In genomic region chr3:113485161-113485609, GRCh38 we compare ENCODE assay signal across 13 cellular contexts. TPM values are rescaled to one million over a fixed set of nuclear protein-coding genes. Genes with fewer than 3 reads are reported as not detected.
DNase-seq lines count a peak whose midpoint lies in the region; ATAC-seq and TF ChIP-seq lines count a peak whose summit lies in the region.
"Had no signal": no experiment of that assay in that cellular context is flagged by ENCODE, and none has a peak within 500 bp of the region (broad histone marks: within the 10 kb centered on the region; RNA-seq: fewer than 3 reads in every experiment).

No MANE protein-coding gene starts in this region.

- H3K36me3 Mint-ChIP-seq in CD4-positive, alpha-beta T cell (ENCODE audit: low read depth): peaks cover 47% of the 10 kb centered on the region
- H3K36me3 Mint-ChIP-seq in GM23338 (ENCODE audit: low read depth): peaks cover 41% of the 10 kb centered on the region
- H3K36me3 Mint-ChIP-seq in activated T-helper 17 cell treated with anti-CD3 and anti-CD28 coated beads, Interleukin-2, amount 50 U/mL, for 72 hours (ENCODE audit: low read depth): peaks cover 22% of the 10 kb centered on the region

- H4K20me1 ChIP-seq in GM23338 (replicated peaks; ENCODE audit: insufficient read depth): no peaks in the 10 kb centered on the region

- H3K4me3 ChIP-seq in GM23338: no peak overlapping the region
- no peak overlapping the region for H3K4me3 ChIP-seq in lung
- H3K4me3 ChIP-seq in spleen: no peak overlapping the region

- H3K4me1 ChIP-seq in GM23338 (ENCODE audit: insufficient read depth) (no peaks in the 10 kb centered on the region), lung (ENCODE audit: control insufficient read depth in 2 of 2, insufficient read depth in 2 of 2, low read length in 2 of 2) (no peaks in the 10 kb centered on the region), spleen (no peaks in the 10 kb centered on the region)
- H3K4me1 ChIP-seq: BE2C had no signal

- 71 to 87% methylated on average over 8 of the region's 8 CpGs for WGBS in lung, 2 donors
- 83 to 91% (median 87%) methylated on average over 8 of the region's 8 CpGs for WGBS in spleen, 5 donors

- peak; percentile 2 to 37 (median 25) for DNase-seq in CD4-positive, alpha-beta T cell
- peak; percentile 16 for DNase-seq in GM23338 (ENCODE audit: low spot score)
- DNase-seq in lung (ENCODE audit: low spot score): peak; percentile 57
- no peak for DNase-seq in spleen
- no peak for DNase-seq in GM10248 (ENCODE audit: extremely low spot score)
- DNase-seq: activated CD4-positive, CD25-positive, alpha-beta regulatory T cell treated with anti-CD3 and anti-CD28 coated beads, Interleukin-2, amount 50 U/mL, for 72 hours; BE2C; dermis blood vessel endothelial cell; NCI-H1105 treated with DMSO at 0.1 percent for 48 hours; NCI-H226 had no signal

- H3K4me2 ChIP-seq in GM23338: no peak overlapping the region

- H3K4me1 Mint-ChIP-seq in CD4-positive, alpha-beta T cell (ENCODE audit: low read depth): peaks cover 13% of the 10 kb centered on the region
- no peaks in the 10 kb centered on the region for H3K4me1 Mint-ChIP-seq in GM23338
- H3K4me1 Mint-ChIP-seq in activated T-helper 17 cell treated with anti-CD3 and anti-CD28 coated beads, Interleukin-2, amount 50 U/mL, for 72 hours: peaks cover 4% of the 10 kb centered on the region
- H3K4me1 Mint-ChIP-seq: mesothelial cell of epicardium had no signal

- H3K4me3 Mint-ChIP-seq in CD4-positive, alpha-beta T cell: peak overlapping the region; percentile 40
- H3K4me3 Mint-ChIP-seq in GM23338: no peak overlapping the region
- H3K4me3 Mint-ChIP-seq in activated T-helper 17 cell treated with anti-CD3 and anti-CD28 coated beads, Interleukin-2, amount 50 U/mL, for 72 hours: peak overlapping the region; percentile 34
- H3K4me3 Mint-ChIP-seq: mesothelial cell of epicardium had no signal

- no peaks in the 10 kb centered on the region for H3F3A ChIP-seq in GM23338 (replicated peaks; ENCODE audit: low read depth)

- H3K9me3 ChIP-seq in CD4-positive, alpha-beta T cell (ENCODE audit: control insufficient read depth, low read length): no peaks in the 10 kb centered on the region
- H3K9me3 ChIP-seq in lung (ENCODE audit: control insufficient read depth in 2 of 2, insufficient read depth in 1 of 2, low read length in 1 of 2) (no peaks in the 10 kb centered on the region), spleen (peaks cover 0 to 9% (median 1%) of the 10 kb centered on the region in 8 donors)
- H3K9me3 ChIP-seq: BE2C had no signal

- POLR2A ChIA-PET in CD4-positive, alpha-beta T cell (lab: Charles Lee): interaction anchor here (1.1 to 2.1 kb wide), 2 partner anchors 30 to 49 kb away, joined by 7 to 9 read pairs; partner anchors contain the start of gene SPICE1
- POLR2A ChIA-PET in GM10248 (lab: Yijun Ruan, JAX): no interaction called here

- H3K36me3 ChIP-seq in GM23338 (ENCODE audit: insufficient read depth) (0 out of 2 replicates have a peak, but pooled peaks cover 4% of the 10 kb centered on the region), lung (ENCODE audit: control insufficient read depth in 2 of 2, insufficient read depth in 2 of 2, low read length in 2 of 2) (peaks cover 0 to 12% of the 10 kb centered on the region in 2 donors), spleen (peaks cover 0 to 39% (median 5%) of the 10 kb centered on the region in 6 donors)
- H3K36me3 ChIP-seq: BE2C had no signal

- no peaks in the 10 kb centered on the region for H3K9me2 ChIP-seq in GM23338 (ENCODE audit: insufficient read depth)

- no peaks in the 10 kb centered on the region for H3K27me3 ChIP-seq in CD4-positive, alpha-beta T cell (ENCODE audit: control insufficient read depth, insufficient read depth, low read length)
- H3K27me3 ChIP-seq in GM23338 (ENCODE audit: insufficient read depth) (no peaks in the 10 kb centered on the region), lung (ENCODE audit: control insufficient read depth, insufficient read depth) (no peaks in the 10 kb centered on the region), spleen (replicated peaks in 1 of 7) (no peaks in the 10 kb centered on the region)
- H3K27me3 ChIP-seq: BE2C had no signal

- intact Hi-C loops in CD4-positive, alpha-beta T cell (cut with DNase I, micrococcal nuclease): no loop called here
- intact Hi-C loops in spleen (cut with DNase I; ENCODE audit: low total_unique reads): no loop called here

- no peak for TF ChIP-seq POLR2A in spleen (IDR thresholded peaks at IDR 0.05)

- no peak overlapping the region for H3K27ac ChIP-seq in CD4-positive, alpha-beta T cell (ENCODE audit: low read depth, low read length)
- H3K27ac ChIP-seq in GM23338 (ENCODE audit: low read depth) (no peak overlapping the region), lung (ENCODE audit: low read depth in 1 of 2, low read length in 1 of 2) (no peak overlapping the region), spleen (peak overlapping the region in 2 of 8 donors; percentile 16 to 26)

- H2AFZ ChIP-seq in GM23338: no peak overlapping the region

- CTCF ChIA-PET in CD4-positive, alpha-beta T cell (lab: Charles Lee): interaction anchor here (0.7 kb wide), 1 partner anchor 68 kb away, joined by 4 read pairs; no protein-coding TSS in a partner anchor
- CTCF ChIA-PET in GM10248 (lab: Yijun Ruan, JAX): interaction anchor here (1.4 kb wide), 2 partner anchors 8 to 93 kb away, joined by 3 read pairs; no protein-coding TSS in a partner anchor

- TF ChIP-seq CTCF in CD4-positive, alpha-beta T cell (IDR thresholded peaks at IDR 0.05): no peak
- TF ChIP-seq CTCF in GM23338 (conservative IDR thresholded peaks at IDR 0.05; ENCODE audit: low read depth in 2 of 2) (no peak), lung (IDR thresholded peaks at IDR 0.05; ENCODE audit: control extremely low read depth, extremely low read depth) (no peak), spleen (IDR thresholded peaks at IDR 0.05 in 8 of 11, conservative IDR thresholded peaks at IDR 0.05 in 3 of 11) (no peak), GM10248 (IDR thresholded peaks at IDR 0.05; ENCODE audit: control extremely low read depth, extremely low read depth, low read depth, missing control alignments) (no peak)

- H3K9me3 Mint-ChIP-seq in CD4-positive, alpha-beta T cell: peaks cover 2% of the 10 kb centered on the region
- H3K9me3 Mint-ChIP-seq in GM23338: peaks cover 47% of the 10 kb centered on the region
- peaks cover 4% of the 10 kb centered on the region for H3K9me3 Mint-ChIP-seq in activated T-helper 17 cell treated with anti-CD3 and anti-CD28 coated beads, Interleukin-2, amount 50 U/mL, for 72 hours

- ATAC-seq in CD4-positive, alpha-beta T cell (ENCODE audit: poor library complexity): peak; percentile 64
- no peak for ATAC-seq in GM23338
- peak; percentile 26 for ATAC-seq in activated T-helper 17 cell treated with anti-CD3 and anti-CD28 coated beads, Interleukin-2, amount 50 U/mL, for 72 hours (replicated peaks)
- peak; percentile 34 for ATAC-seq in lung (ENCODE audit: insufficient read depth, low FRiP score)
- no peak for ATAC-seq in GM19395 (IDR thresholded peaks at IDR 0.05; ENCODE audit: unreplicated experiment)

- peak overlapping the region; percentile 82 for H3K27ac Mint-ChIP-seq in CD4-positive, alpha-beta T cell
- H3K27ac Mint-ChIP-seq in GM23338: no peak overlapping the region
- peak overlapping the region; percentile 16 for H3K27ac Mint-ChIP-seq in activated T-helper 17 cell treated with anti-CD3 and anti-CD28 coated beads, Interleukin-2, amount 50 U/mL, for 72 hours
- H3K27ac Mint-ChIP-seq: mesothelial cell of epicardium had no signal

- H3K79me2 ChIP-seq in GM23338 (replicated peaks; ENCODE audit: insufficient read depth): no peaks in the 10 kb centered on the region

- no peaks in the 10 kb centered on the region for H3K27me3 Mint-ChIP-seq in CD4-positive, alpha-beta T cell
- no peaks in the 10 kb centered on the region for H3K27me3 Mint-ChIP-seq in GM23338 (ENCODE audit: insufficient read depth, low read depth, poor library complexity)
- H3K27me3 Mint-ChIP-seq in activated T-helper 17 cell treated with anti-CD3 and anti-CD28 coated beads, Interleukin-2, amount 50 U/mL, for 72 hours: no peaks in the 10 kb centered on the region

TF ChIP-seq in GM23338, 12 proteins besides CTCF, POLR2A, EP300 and RAD21 (continues in another document):
- no peak for TF ChIP-seq NANOG (IDR thresholded peaks at IDR 0.05; ENCODE audit: borderline replicate concordance)

RNA-seq across cellular contexts. Expression of gene SPICE1, which starts 29.8 kb away (rescaled TPM):
- 10 to 100 TPM; 13.9 to 15.8 TPM for total RNA-seq in CD4-positive, alpha-beta T cell
- total RNA-seq in GM23338 (2014; rRNA removed; shearing (Covaris generic)): 19.0 and 22.5 TPM in 2 replicates
- polyA plus RNA-seq in GM23338 (2016; fragmentation: Nextera tagmentation; extraction: Ambion mirVana): 6.1 and 8.5 TPM in 2 replicates
- 10 to 100 TPM; 24.7 to 56.8 TPM for total RNA-seq in activated T-helper 17 cell treated with anti-CD3 and anti-CD28 coated beads, Interleukin-2, amount 50 U/mL, for 72 hours
- total RNA-seq in lung: 10 to 100 TPM; 10.2 to 48.5 TPM
- polyA plus RNA-seq in lung: 1 to 10 TPM; 2.9 to 4.3 TPM
- 10 to 100 TPM; 15.7 to 26.3 (median 17.7) TPM for total RNA-seq in spleen
- 1 to 10 TPM; 1.4 to 2.1 (median 1.7) TPM for polyA plus RNA-seq in spleen

RNA-seq across cellular contexts. Expression of gene CFAP44, which starts 43.9 kb away (rescaled TPM):
- 10 to 100 TPM in 1 of 2 experiments, 1 to 10 TPM in 1; 9.7 to 10.0 TPM for total RNA-seq in CD4-positive, alpha-beta T cell
- total RNA-seq in GM23338 (2014; rRNA removed; shearing (Covaris generic)): 0.73 and 1.0 TPM in 2 replicates
- polyA plus RNA-seq in GM23338 (2016; fragmentation: Nextera tagmentation; extraction: Ambion mirVana): 0.26 and 0.39 TPM in 2 replicates
- 10 to 100 TPM in 1 of 2 donors, 1 to 10 TPM in 1; 8.3 to 11.6 TPM for total RNA-seq in activated T-helper 17 cell treated with anti-CD3 and anti-CD28 coated beads, Interleukin-2, amount 50 U/mL, for 72 hours
- total RNA-seq in lung: 10 to 100 TPM; 14.1 to 38.1 TPM
- polyA plus RNA-seq in lung: 1 to 10 TPM; 3.7 to 6.7 TPM
- total RNA-seq in spleen: 10 to 100 TPM in 3 of 7 donors, 1 to 10 TPM in 4; 3.8 to 19.6 (median 9.3) TPM
- polyA plus RNA-seq in spleen: 1 to 10 TPM; 4.2 to 6.1 (median 4.8) TPM

RNA-seq across cellular contexts. Expression of gene SIDT1, which starts 47.2 kb away (rescaled TPM):
- 10 to 100 TPM; 28.8 to 37.3 TPM for total RNA-seq in CD4-positive, alpha-beta T cell
- 0.10 TPM in 1 of 2 replicates, not detected in the other for total RNA-seq in GM23338 (2014; rRNA removed; shearing (Covaris generic))
- polyA plus RNA-seq in GM23338 (2016; fragmentation: Nextera tagmentation; extraction: Ambion mirVana) (not detected in 2 replicates), lung (1 to 10 TPM; 1.0 to 4.1 TPM), spleen (10 to 100 TPM; 12.4 to 13.4 (median 12.8) TPM)
- total RNA-seq in activated T-helper 17 cell treated with anti-CD3 and anti-CD28 coated beads, Interleukin-2, amount 50 U/mL, for 72 hours: 10 to 100 TPM; 17.0 to 20.8 TPM
- total RNA-seq in lung (10 to 100 TPM in 1 of 2 donors, 1 to 10 TPM in 1; 5.0 to 16.3 TPM), spleen (10 to 100 TPM; 37.2 to 81.5 (median 47.4) TPM)
- total RNA-seq: dermis blood vessel endothelial cell, mesothelial cell of epicardium had no signal

Comparison
In these comparisons a context has a peak if more than half of its experiments do, and no peak if none do; other contexts are left out.
1. ATAC-seq: peak in CD4-positive, alpha-beta T cell (single experiment), activated T-helper 17 cell treated with anti-CD3 and anti-CD28 coated beads, Interleukin-2, amount 50 U/mL, for 72 hours (single experiment) and lung (single experiment); none in GM23338 (single experiment) and GM19395 (single experiment).
2. DNase-seq: peak in CD4-positive, alpha-beta T cell (10 of 10), GM23338 (single experiment) and lung (single experiment); none in spleen (single experiment) and GM10248 (single experiment).